17 cellular contexts compared by ENCODE assay signal in the genomic region with DNA sequence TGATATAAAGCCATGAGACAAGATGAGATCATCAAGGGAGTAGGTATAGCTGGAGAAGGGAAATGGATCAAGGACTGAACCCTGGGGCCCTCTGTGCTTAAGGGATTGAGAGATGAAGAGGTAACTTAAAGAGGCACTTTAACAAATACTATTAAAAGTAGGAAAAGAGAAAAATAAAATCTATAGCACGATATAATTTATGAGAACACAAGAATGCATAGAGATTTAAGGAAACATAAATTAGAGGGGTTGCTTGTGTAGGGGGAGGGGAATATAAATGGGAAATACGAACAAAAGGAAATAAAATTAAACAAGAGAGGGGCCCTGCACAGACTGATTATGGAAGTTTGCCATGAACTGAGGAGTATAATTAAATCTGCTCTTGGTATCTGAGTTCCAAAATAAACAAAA. TPM values are rescaled to one million over a fixed set of nuclear protein-coding genes. Genes with fewer than 3 reads are reported as not detected.
DNase-seq lines count a peak whose midpoint lies in the region; ATAC-seq and TF ChIP-seq lines count a peak whose summit lies in the region.
"Had no signal": no experiment of that assay in that cellular context is flagged by ENCODE, and none has a peak within 500 bp of the region (broad histone marks: within the 10 kb centered on the region; RNA-seq: fewer than 3 reads in every experiment).

No MANE protein-coding gene starts in this region.

- H3K27ac ChIP-seq in left ventricle myocardium inferior (replicated peaks) (peak overlapping the region; percentile 50), right cardiac atrium (ENCODE audit: low read length) (no peak overlapping the region), hepatocyte (peak overlapping the region; percentile 5), psoas muscle (no peak overlapping the region), lower lobe of right lung (no peak overlapping the region)
- H3K27ac ChIP-seq: A549, KMS-11 had no signal

- ATAC-seq in right cardiac atrium (no peak), psoas muscle (no peak), lower lobe of right lung (no peak)
- ATAC-seq: A549 had no signal

- H3K9me2 ChIP-seq in hepatocyte (replicated peaks; ENCODE audit: insufficient read depth), result no peaks in the 10 kb centered on the region

- H3K4me1 ChIP-seq in left ventricle myocardium inferior (peaks cover 46% of the 10 kb centered on the region), right cardiac atrium (ENCODE audit: control insufficient read depth, insufficient read depth, low read length) (peaks cover 5% of the 10 kb centered on the region), hepatocyte (ENCODE audit: insufficient read depth) (no peaks in the 10 kb centered on the region), psoas muscle (peaks cover 5% of the 10 kb centered on the region), lower lobe of right lung (peaks cover 20% of the 10 kb centered on the region)
- H3K4me1 ChIP-seq: Caco-2 had no signal

- DNase-seq in left ventricle myocardium inferior (no peak), right cardiac atrium (no peak), astrocyte of the hippocampus (ENCODE audit: low read depth, low spot score) (peak; percentile 16), hepatocyte (ENCODE audit: low spot score) (no peak), psoas muscle (no peak), lower lobe of right lung (no peak), NCI-H146 treated with DMSO at 0.1 percent for 48 hours (lab: John Stamatoyannopoulos, UW; ENCODE audit: unreplicated experiment) (no peak), T-helper 2 cell (no peak)
- DNase-seq: Caco-2, H7, MG63, NCI-H1417 treated with DMSO at 0.1 percent for 48 hours, NCI-H2029 treated with DMSO at 0.1 percent for 48 hours, NCI-H82 had no signal

- no peaks in the 10 kb centered on the region for H3K79me2 ChIP-seq in hepatocyte

- TF ChIP-seq CTCF in left ventricle myocardium inferior (IDR thresholded peaks at IDR 0.05; ENCODE audit: borderline replicate concordance) (no peak), hepatocyte (IDR thresholded peaks at IDR 0.05; ENCODE audit: poor library complexity) (no peak), psoas muscle (IDR thresholded peaks at IDR 0.05) (no peak), lower lobe of right lung (IDR thresholded peaks at IDR 0.05) (no peak)

- H3K4me2 ChIP-seq in hepatocyte, result no peak overlapping the region
- H3K4me2 ChIP-seq: A549, KMS-11 had no signal

- H2AFZ ChIP-seq in hepatocyte, result no peak overlapping the region

- H3K4me3 ChIP-seq in left ventricle myocardium inferior (no peak overlapping the region), right cardiac atrium (ENCODE audit: low read length) (no peak overlapping the region), hepatocyte (no peak overlapping the region), psoas muscle (no peak overlapping the region), lower lobe of right lung (no peak overlapping the region)
- H3K4me3 ChIP-seq: A549, MG63 had no signal

- 30% methylated on average over 2 of the region's 2 CpGs for WGBS in right cardiac atrium
- 57% methylated on average over 2 of the region's 2 CpGs for WGBS in hepatocyte (ENCODE audit: low lambda C conversion rate, missing lambda C conversion rate)
- WGBS in psoas muscle, 3 donors, result 46 to 53% (median 49%) methylated on average over 2 of the region's 2 CpGs

- H3K36me3 ChIP-seq in left ventricle myocardium inferior (no peaks in the 10 kb centered on the region), hepatocyte (replicated peaks; ENCODE audit: insufficient read depth, low read depth) (no peaks in the 10 kb centered on the region), psoas muscle (ENCODE audit: insufficient read depth in 1 of 2, low read depth in 1 of 2) (no peaks in the 10 kb centered on the region), lower lobe of right lung (no peaks in the 10 kb centered on the region)
- H3K36me3 ChIP-seq: MG63 had no signal

- intact Hi-C loops in left ventricle myocardium inferior (cut with micrococcal nuclease) (no loop called here), right cardiac atrium (cut with DNase I) (no loop called here), psoas muscle (cut with DNase I) (no loop called here), lower lobe of right lung (cut with DNase I) (no loop called here)

- H3K27me3 ChIP-seq in left ventricle myocardium inferior (ENCODE audit: low read depth) (no peaks in the 10 kb centered on the region), right cardiac atrium (ENCODE audit: control insufficient read depth, insufficient read depth) (no peaks in the 10 kb centered on the region), hepatocyte (no peaks in the 10 kb centered on the region), psoas muscle (ENCODE audit: insufficient read depth in 3 of 3, low read length in 2 of 3) (no peaks in the 10 kb centered on the region), lower lobe of right lung (ENCODE audit: low read depth) (no peaks in the 10 kb centered on the region)
- H3K27me3 ChIP-seq: MG63 had no signal

- no peaks in the 10 kb centered on the region for H4K20me1 ChIP-seq in hepatocyte (ENCODE audit: insufficient read depth, poor library complexity, severe bottlenecking)

- H3K9me3 ChIP-seq in left ventricle myocardium inferior (replicated peaks), result no peaks in the 10 kb centered on the region
- no peaks in the 10 kb centered on the region for H3K9me3 ChIP-seq in right cardiac atrium (ENCODE audit: control insufficient read depth, low read length)
- H3K9me3 ChIP-seq in hepatocyte (ENCODE audit: low read depth), result no peaks in the 10 kb centered on the region
- H3K9me3 ChIP-seq in psoas muscle, result no peaks in the 10 kb centered on the region
- H3K9me3 ChIP-seq in lower lobe of right lung, result no peaks in the 10 kb centered on the region
- H3K9me3 ChIP-seq: A549, Caco-2, MG63 had no signal

RNA-seq across cellular contexts. Expression of gene LRRC17, which starts 15.6 kb away (rescaled TPM):
- total RNA-seq in left ventricle myocardium inferior, result 2.3 TPM
- total RNA-seq in right cardiac atrium, result 1 to 10 TPM; 3.0 to 6.7 (median 4.9) TPM
- 6.2 TPM for polyA plus RNA-seq in right cardiac atrium
- total RNA-seq in hepatocyte, result 40.8 and 50.8 TPM in 2 replicates
- 16.0 and 20.4 TPM in 2 replicates for polyA plus RNA-seq in hepatocyte
- total RNA-seq in psoas muscle, result 1 to 10 TPM in 2 of 4 donors, under 1 TPM in 2; 0.34 to 3.6 (median 0.92) TPM
- polyA plus RNA-seq in psoas muscle, result 1 to 10 TPM in 1 of 3 donors, under 1 TPM in 2; 0.55 to 1.3 (median 0.82) TPM
- total RNA-seq in lower lobe of right lung, result 1.5 TPM
- polyA plus RNA-seq: CD14-positive monocyte had no signal

Comparison
In these comparisons a context has a peak if more than half of its experiments do, and no peak if none do; other contexts are left out.
1. H3K27ac ChIP-seq: peak in left ventricle myocardium inferior (single experiment) and hepatocyte (single experiment); none in right cardiac atrium (single experiment), psoas muscle (single experiment) and lower lobe of right lung (single experiment).